8 cellular contexts compared by ENCODE assay signal in the genomic region with DNA sequence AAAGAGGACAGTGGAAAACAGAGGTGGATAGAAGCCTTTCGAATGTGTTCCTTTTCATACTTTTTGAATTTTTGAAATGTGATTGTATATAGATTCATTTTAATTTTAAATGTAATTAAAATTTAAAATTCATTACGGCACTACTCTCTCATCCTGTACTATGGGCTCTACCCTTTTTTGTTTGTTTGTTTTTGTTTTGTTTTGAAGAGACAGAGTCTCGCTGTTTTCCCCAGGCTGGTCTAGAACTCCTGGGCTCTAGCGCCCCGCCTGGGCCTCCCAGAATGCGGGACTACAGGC. TPM values are rescaled to one million over a fixed set of nuclear protein-coding genes. Genes with fewer than 3 reads are reported as not detected.
DNase-seq lines count a peak whose midpoint lies in the region; ATAC-seq and TF ChIP-seq lines count a peak whose summit lies in the region.

No MANE protein-coding gene starts in this region.

- POLR2A ChIA-PET in CD4-positive, alpha-beta memory T cell (lab: Charles Lee; ENCODE audit: partially characterized antibody) = interaction anchor here (0.8 to 2.7 kb wide), 8 partner anchors 8 to 96 kb away, joined by 3 to 21 read pairs (median 8); a partner anchor contains a TSS

- peak overlapping the region; percentile 50 for H3K27ac ChIP-seq in CD4-positive, alpha-beta memory T cell (ENCODE audit: low read depth, low read length)
- peak overlapping the region; percentile 47 for H3K27ac ChIP-seq in effector memory CD4-positive, alpha-beta T cell (ENCODE audit: insufficient read depth, low read length, poor library complexity, severe bottlenecking)
- H3K27ac ChIP-seq in neural cell (ENCODE audit: low read length) = peak overlapping the region; percentile 44

- TF ChIP-seq CTCF in neural cell (IDR thresholded peaks at IDR 0.05; ENCODE audit: poor library complexity, severe bottlenecking) = no peak

- H3F3A ChIP-seq in neural cell (ENCODE audit: insufficient read depth, low read length, poor library complexity, severe bottlenecking) = no peaks in the 10 kb centered on the region

- H3K9me3 Mint-ChIP-seq in CD4-positive, alpha-beta memory T cell = no peaks in the 10 kb centered on the region

- H3K9me2 ChIP-seq in neural cell (ENCODE audit: insufficient read depth, low read length) = no peaks in the 10 kb centered on the region

- peak overlapping the region; percentile 32 to 90 (median 80) for H3K27ac Mint-ChIP-seq in CD4-positive, alpha-beta memory T cell

- H3K9ac ChIP-seq in neural cell (ENCODE audit: low read length) = peak overlapping the region; percentile 64

- H3K27me3 ChIP-seq in CD4-positive, alpha-beta memory T cell (ENCODE audit: insufficient read depth, low read length) = no peaks in the 10 kb centered on the region
- peaks cover 4% of the 10 kb centered on the region for H3K27me3 ChIP-seq in effector memory CD4-positive, alpha-beta T cell (replicated peaks; ENCODE audit: control insufficient read depth, insufficient read depth, low read length, poor library complexity, severe bottlenecking)
- no peaks in the 10 kb centered on the region for H3K27me3 ChIP-seq in neural cell (ENCODE audit: insufficient read depth, low read depth, low read length)

- TF ChIP-seq RAD21 in neural cell (conservative IDR thresholded peaks at IDR 0.05) = no peak

- intact Hi-C loops in CD4-positive, alpha-beta memory T cell (cut with micrococcal nuclease) = loop anchor here (1.0 to 5.0 kb wide), 4 partner anchors 46 to 330 kb away; a partner anchor contains a TSS

- ATAC-seq in GM21825 (IDR thresholded peaks at IDR 0.05; ENCODE audit: unreplicated experiment) = no peak
- no peak for ATAC-seq in GM21723 (IDR thresholded peaks at IDR 0.05; ENCODE audit: unreplicated experiment)
- ATAC-seq in HG02798 (IDR thresholded peaks at IDR 0.05; ENCODE audit: poor library complexity, unreplicated experiment) = no peak

- H2AFZ ChIP-seq in neural cell (ENCODE audit: low read depth, low read length) = peak overlapping the region; percentile 60

- H3K4me2 ChIP-seq in neural cell (ENCODE audit: low read length) = peak overlapping the region; percentile 30

- TF ChIP-seq EP300 in neural cell (conservative IDR thresholded peaks at IDR 0.05; ENCODE audit: poor library complexity, severe bottlenecking) = no peak

- H3K4me1 Mint-ChIP-seq in CD4-positive, alpha-beta memory T cell = peaks cover 2 to 8% (median 5%) of the 10 kb centered on the region in 4 donors

- H3K79me2 ChIP-seq in neural cell (replicated peaks; ENCODE audit: insufficient read depth, low read length) = no peaks in the 10 kb centered on the region

- H3K4me3 Mint-ChIP-seq in CD4-positive, alpha-beta memory T cell = peak overlapping the region; percentile 79 to 90 (median 87)

- no peaks in the 10 kb centered on the region for H3K36me3 ChIP-seq in CD4-positive, alpha-beta memory T cell (ENCODE audit: insufficient read depth, low read length)
- no peaks in the 10 kb centered on the region for H3K36me3 ChIP-seq in effector memory CD4-positive, alpha-beta T cell (ENCODE audit: control insufficient read depth, insufficient read depth, low read length)
- no peaks in the 10 kb centered on the region for H3K36me3 ChIP-seq in neural cell (ENCODE audit: insufficient read depth, low read length)

- CTCF ChIA-PET in CD4-positive, alpha-beta memory T cell (lab: Charles Lee; ENCODE audit: partially characterized antibody) = interaction anchor here (0.7 to 6.0 kb wide), 36 partner anchors 7 to 905 kb away, joined by 3 to 174 read pairs (median 8); a partner anchor contains a TSS

- peak overlapping the region in 1 of 2 donors; percentile 78 for H3K4me3 ChIP-seq in CD4-positive, alpha-beta memory T cell (ENCODE audit: low read length in 2 of 2)
- peak overlapping the region; percentile 63 for H3K4me3 ChIP-seq in effector memory CD4-positive, alpha-beta T cell (ENCODE audit: insufficient read depth, low read depth, low read length, poor library complexity, severe bottlenecking)
- H3K4me3 ChIP-seq in neural cell (ENCODE audit: low read length) = peak overlapping the region; percentile 68

- no peaks in the 10 kb centered on the region for H4K20me1 ChIP-seq in neural cell (ENCODE audit: insufficient read depth)

- H3K36me3 Mint-ChIP-seq in CD4-positive, alpha-beta memory T cell = no peaks in the 10 kb centered on the region

- H3K4me1 ChIP-seq in CD4-positive, alpha-beta memory T cell (ENCODE audit: insufficient read depth, low read length) = peaks cover 5% of the 10 kb centered on the region
- no peaks in the 10 kb centered on the region for H3K4me1 ChIP-seq in effector memory CD4-positive, alpha-beta T cell (ENCODE audit: control insufficient read depth, insufficient read depth, low read length, poor library complexity, severe bottlenecking)

- no peak for DNase-seq in CD4-positive, alpha-beta memory T cell
- peak; percentile 45 for DNase-seq in NCI-H1694 treated with DMSO at 0.1 percent for 48 hours (lab: John Stamatoyannopoulos, UW)
- no peak for DNase-seq in effector memory CD4-positive, alpha-beta T cell
- no peak for DNase-seq in DMS114 treated with DMSO at 0.1 percent for 48 hours (lab: John Stamatoyannopoulos, UW; ENCODE audit: unreplicated experiment)

- no peaks in the 10 kb centered on the region for H3K27me3 Mint-ChIP-seq in CD4-positive, alpha-beta memory T cell

- H3K9me3 ChIP-seq in CD4-positive, alpha-beta memory T cell (ENCODE audit: control insufficient read depth in 1 of 2, low read length in 2 of 2) = no peaks in the 10 kb centered on the region
- H3K9me3 ChIP-seq in effector memory CD4-positive, alpha-beta T cell (ENCODE audit: control insufficient read depth, low read length) = no peaks in the 10 kb centered on the region
- no peaks in the 10 kb centered on the region for H3K9me3 ChIP-seq in neural cell (ENCODE audit: low read length)

TF ChIP-seq in neural cell, 6 proteins besides CTCF, POLR2A, EP300 and RAD21:
- TF ChIP-seq, protein P1, sequence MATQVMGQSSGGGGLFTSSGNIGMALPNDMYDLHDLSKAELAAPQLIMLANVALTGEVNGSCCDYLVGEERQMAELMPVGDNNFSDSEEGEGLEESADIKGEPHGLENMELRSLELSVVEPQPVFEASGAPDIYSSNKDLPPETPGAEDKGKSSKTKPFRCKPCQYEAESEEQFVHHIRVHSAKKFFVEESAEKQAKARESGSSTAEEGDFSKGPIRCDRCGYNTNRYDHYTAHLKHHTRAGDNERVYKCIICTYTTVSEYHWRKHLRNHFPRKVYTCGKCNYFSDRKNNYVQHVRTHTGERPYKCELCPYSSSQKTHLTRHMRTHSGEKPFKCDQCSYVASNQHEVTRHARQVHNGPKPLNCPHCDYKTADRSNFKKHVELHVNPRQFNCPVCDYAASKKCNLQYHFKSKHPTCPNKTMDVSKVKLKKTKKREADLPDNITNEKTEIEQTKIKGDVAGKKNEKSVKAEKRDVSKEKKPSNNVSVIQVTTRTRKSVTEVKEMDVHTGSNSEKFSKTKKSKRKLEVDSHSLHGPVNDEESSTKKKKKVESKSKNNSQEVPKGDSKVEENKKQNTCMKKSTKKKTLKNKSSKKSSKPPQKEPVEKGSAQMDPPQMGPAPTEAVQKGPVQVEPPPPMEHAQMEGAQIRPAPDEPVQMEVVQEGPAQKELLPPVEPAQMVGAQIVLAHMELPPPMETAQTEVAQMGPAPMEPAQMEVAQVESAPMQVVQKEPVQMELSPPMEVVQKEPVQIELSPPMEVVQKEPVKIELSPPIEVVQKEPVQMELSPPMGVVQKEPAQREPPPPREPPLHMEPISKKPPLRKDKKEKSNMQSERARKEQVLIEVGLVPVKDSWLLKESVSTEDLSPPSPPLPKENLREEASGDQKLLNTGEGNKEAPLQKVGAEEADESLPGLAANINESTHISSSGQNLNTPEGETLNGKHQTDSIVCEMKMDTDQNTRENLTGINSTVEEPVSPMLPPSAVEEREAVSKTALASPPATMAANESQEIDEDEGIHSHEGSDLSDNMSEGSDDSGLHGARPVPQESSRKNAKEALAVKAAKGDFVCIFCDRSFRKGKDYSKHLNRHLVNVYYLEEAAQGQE (IDR thresholded peaks at IDR 0.05; ENCODE audit: borderline replicate concordance) = no peak
- no peak for TF ChIP-seq MXI1 (conservative IDR thresholded peaks at IDR 0.05; ENCODE audit: poor library complexity, severe bottlenecking)
- TF ChIP-seq TAF1 (IDR thresholded peaks at IDR 0.05; ENCODE audit: low read depth) = no peak
- no peak for TF ChIP-seq SMC3 (conservative IDR thresholded peaks at IDR 0.05; ENCODE audit: poor library complexity)
- no peak for TF ChIP-seq POLR2AphosphoS5 (IDR thresholded peaks at IDR 0.05)
- no peak for TF ChIP-seq EZH2 (IDR thresholded peaks at IDR 0.05; ENCODE audit: borderline replicate concordance, insufficient read depth, low read length, poor library complexity, severe bottlenecking)
TF ChIP-seq in neural cell: peak in this region for 0.

RNA-seq across cellular contexts. Expression of a gene that starts 11.9 kb away (rescaled TPM):
- total RNA-seq in CD4-positive, alpha-beta memory T cell = 10 to 100 TPM; 23.1 to 23.3 TPM
- 10 to 100 TPM; 51.6 to 86.7 TPM for polyA plus RNA-seq in CD4-positive, alpha-beta memory T cell
- polyA plus RNA-seq in neural cell = 91.3 and 95.3 TPM in 2 replicates
- polyA minus RNA-seq in neural cell = 44.5 and 51.9 TPM in 2 replicates

RNA-seq across cellular contexts. Expression of a gene that starts 48.3 kb away (rescaled TPM):
- total RNA-seq in CD4-positive, alpha-beta memory T cell = 100 to 1,000 TPM; 133 to 147 TPM
- polyA plus RNA-seq in CD4-positive, alpha-beta memory T cell = 10 to 100 TPM; 67.3 to 77.1 TPM
- 5.5 and 6.3 TPM in 2 replicates for polyA plus RNA-seq in neural cell
- polyA minus RNA-seq in neural cell = 8.5 and 10.1 TPM in 2 replicates

RNA-seq across cellular contexts. Expression of a gene that starts 49.8 kb away (rescaled TPM):
- total RNA-seq in CD4-positive, alpha-beta memory T cell = under 1 TPM in 1 of 2 experiments, not detected in 1; 0.12 TPM
- polyA plus RNA-seq in CD4-positive, alpha-beta memory T cell = not detected
- polyA plus RNA-seq in neural cell = 15.8 and 16.8 TPM in 2 replicates
- polyA minus RNA-seq in neural cell = 24.6 and 26.7 TPM in 2 replicates

Comparison
In these comparisons a context has a peak if more than half of its experiments do, and no peak if none do; other contexts are left out.
1. RNA of a gene that starts 49.8 kb away (polyA plus RNA-seq): 15.8 to 16.8 TPM in neural cell; not detected in CD4-positive, alpha-beta memory T cell; every median in the first group is over 10 times any median in the second.
2. Peak in every context shown above with its lines, with median percentiles within 50 percentile points of each other: H3K27ac ChIP-seq.